In the genomic region with DNA sequence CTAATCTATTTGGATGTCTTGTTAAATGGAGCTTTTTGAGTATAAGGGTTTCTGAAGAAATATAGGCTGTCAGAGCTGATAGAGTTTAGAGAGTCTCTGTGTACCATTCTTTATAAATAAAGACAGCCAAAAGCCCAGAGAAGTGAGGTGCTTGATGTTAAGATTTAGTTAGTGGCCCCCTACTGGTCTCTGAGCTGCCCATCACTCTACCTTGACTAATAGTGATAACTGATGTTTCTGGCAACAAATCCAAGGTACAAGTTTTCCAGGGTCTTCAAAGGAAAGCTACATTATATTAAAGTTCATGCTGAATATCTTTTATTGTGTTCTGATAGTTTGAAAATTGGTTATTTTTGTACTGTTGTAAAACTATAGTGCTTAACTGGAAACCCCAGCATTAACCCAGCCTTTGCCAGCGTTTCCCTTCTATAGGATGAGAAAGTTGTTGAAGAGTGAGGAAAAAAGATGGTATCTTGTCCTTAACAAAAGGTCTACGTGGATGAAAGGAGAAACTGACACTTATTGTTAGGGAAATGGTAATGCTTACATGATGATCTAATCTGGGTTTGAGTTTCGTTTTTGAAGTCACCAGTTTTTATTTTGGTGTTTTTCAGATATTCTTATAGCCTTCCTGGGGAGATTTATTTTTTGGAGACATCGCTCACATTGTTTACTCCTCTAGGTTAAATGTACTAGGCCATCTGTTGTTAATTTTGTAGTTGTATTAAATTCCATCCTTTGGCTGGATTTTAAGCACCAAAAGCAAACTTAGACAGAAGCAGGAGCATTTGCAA, we compare ENCODE assay signal across 11 cellular contexts.
A peak's percentile ranks its signal among the peaks of the same experiment; 100 is the strongest.
DNase-seq lines count a peak whose midpoint lies in the region; ATAC-seq and TF ChIP-seq lines count a peak whose summit lies in the region.
"Had no signal": no experiment of that assay in that cellular context is flagged by ENCODE, and none has a peak within 500 bp of the region (broad histone marks: within the 10 kb centered on the region; RNA-seq: fewer than 3 reads in every experiment).

No MANE protein-coding gene starts in this region.

- TF ChIP-seq CTCF in 22Rv1 (IDR thresholded peaks at IDR 0.05), result peak; percentile 21; the same call in 1 of the 2 replicates
- peak; percentile 43; the same call in 1 of the 2 replicates for TF ChIP-seq CTCF in GM12874 (IDR thresholded peaks at IDR 0.05; ENCODE audit: insufficient read depth, low read depth, low read length)
- TF ChIP-seq CTCF in OCI-LY7 (conservative IDR thresholded peaks at IDR 0.05; ENCODE audit: low read length), result peak; percentile 86
- peak; percentile 26 for TF ChIP-seq CTCF in glutamatergic neuron (IDR thresholded peaks at IDR 0.05; ENCODE audit: partially characterized antibody, unreplicated experiment)

- H3K4me3 Mint-ChIP-seq in glutamatergic neuron (ENCODE audit: unreplicated experiment), result no peak overlapping the region

- H3K4me3 ChIP-seq in OCI-LY7 (ENCODE audit: low read depth, low read length, poor library complexity, severe bottlenecking), result no peak overlapping the region

- H3K27ac ChIP-seq in 22Rv1 (no peak overlapping the region), OCI-LY7 (ENCODE audit: low read depth, low read length, poor library complexity, severe bottlenecking) (no peak overlapping the region)

- H3K4me1 Mint-ChIP-seq in glutamatergic neuron (ENCODE audit: low read depth, unreplicated experiment), result peaks cover 41% of the 10 kb centered on the region

- peaks cover 50% of the 10 kb centered on the region for H3K4me1 ChIP-seq in OCI-LY7 (ENCODE audit: insufficient read depth, low read length, poor library complexity, severe bottlenecking)

- H3K36me3 Mint-ChIP-seq in glutamatergic neuron (ENCODE audit: unreplicated experiment), result no peaks in the 10 kb centered on the region

- peaks cover under 1% of the 10 kb centered on the region for H3K9me3 Mint-ChIP-seq in glutamatergic neuron (ENCODE audit: unreplicated experiment)

- peaks cover 93% of the 10 kb centered on the region for H3K79me2 ChIP-seq in OCI-LY7 (ENCODE audit: insufficient read depth, low read depth, low read length)

- no peaks in the 10 kb centered on the region for H3K36me3 ChIP-seq in OCI-LY7 (ENCODE audit: insufficient read depth, low read length)

- intact Hi-C loops in OCI-LY7 (cut with micrococcal nuclease; ENCODE audit: unreplicated experiment), result loop anchor here (5.0 kb wide), 2 partner anchors 75 to 275 kb away; no protein-coding TSS in a partner anchor

- POLR2A ChIA-PET in OCI-LY7 (lab: Charles Lee), result interaction anchor here (0.6 to 4.2 kb wide), 6 partner anchors 8 to 145 kb away, joined by 3 to 35 read pairs (median 3); no protein-coding TSS in a partner anchor

- CTCF ChIA-PET in OCI-LY7 (lab: Charles Lee; ENCODE audit: unreplicated experiment), result interaction anchor here (0.9 kb wide), 1 partner anchor 8 kb away, joined by 3 read pairs; no protein-coding TSS in a partner anchor

- ATAC-seq in HG03135 (IDR thresholded peaks at IDR 0.05; ENCODE audit: unreplicated experiment) (no peak), HG03097 (IDR thresholded peaks at IDR 0.05; ENCODE audit: low FRiP score, unreplicated experiment) (no peak)

- no peaks in the 10 kb centered on the region for H3K9me2 ChIP-seq in OCI-LY7 (ENCODE audit: insufficient read depth, low read length)

- peak overlapping the region; percentile 48 for H3K4me2 ChIP-seq in OCI-LY7 (ENCODE audit: low read length)

- no peak overlapping the region for H3K27ac Mint-ChIP-seq in glutamatergic neuron (ENCODE audit: unreplicated experiment)

- H3K9me3 ChIP-seq in OCI-LY7 (ENCODE audit: low read length), result no peaks in the 10 kb centered on the region

- BruUV-seq in OCI-LY7 (replicated peaks; lab: Mats Ljungman, UMichigan), result no TSS peak

- H3K27me3 Mint-ChIP-seq in glutamatergic neuron (ENCODE audit: unreplicated experiment), result no peaks in the 10 kb centered on the region

- H2AFZ ChIP-seq in OCI-LY7 (ENCODE audit: low read length), result no peak overlapping the region

- peaks cover 14% of the 10 kb centered on the region; the same call in 1 of the 2 replicates for H4K20me1 ChIP-seq in OCI-LY7 (ENCODE audit: insufficient read depth, low read length)

- DNase-seq in OCI-LY7 (ENCODE audit: low spot score), result peak; percentile 61
- DNase-seq in glutamatergic neuron, result no peak
- no peak for DNase-seq in NCI-H187 treated with DMSO at 0.1 percent for 48 hours (lab: John Stamatoyannopoulos, UW)
- no peak for DNase-seq in NCI-H2196 (lab: John Stamatoyannopoulos, UW; ENCODE audit: unreplicated experiment)
- DNase-seq: activated CD4-positive, alpha-beta T cell treated with anti-CD3 and anti-CD28 coated beads for 48 hours; anterior cingulate cortex; NCI-H510A treated with DMSO at 0.1 percent for 48 hours had no signal

Comparison
In these comparisons a context has a peak if more than half of its experiments do, and no peak if none do; other contexts are left out.
1. CTCF ChIP-seq: peak in every context shown above with its lines; median percentile 86 in OCI-LY7; 43 in GM12874; 26 in glutamatergic neuron; 21 in 22Rv1.